Comparison of ENCODE assay signal across 8 cellular contexts in genomic region chr6:28137458-28138020, GRCh38. TPM values are rescaled to one million over a fixed set of nuclear protein-coding genes. Genes with fewer than 3 reads are reported as not detected.
DNase-seq lines count a peak whose midpoint lies in the region; ATAC-seq and TF ChIP-seq lines count a peak whose summit lies in the region.

No MANE protein-coding gene starts in this region.

- H3K9me2 ChIP-seq in Loucy (replicated peaks; ENCODE audit: low read depth, low read length) = no peaks in the 10 kb centered on the region

- H3K27ac ChIP-seq in ACC112 (ENCODE audit: low read depth, low read length) (peak overlapping the region; percentile 63), neuronal stem cell (replicated peaks; ENCODE audit: low read length) (no peak overlapping the region)

- H3F3A ChIP-seq in Loucy (ENCODE audit: low read depth) = no peaks in the 10 kb centered on the region

- H3K9ac ChIP-seq in Loucy (ENCODE audit: low read depth, low read length, poor library complexity, severe bottlenecking) (peak overlapping the region; percentile 95), neuronal stem cell (ENCODE audit: low read depth, low read length, poor library complexity) (peak overlapping the region; percentile 83)

- no peak overlapping the region for H3K14ac ChIP-seq in neuronal stem cell (ENCODE audit: low read length)

- no peak overlapping the region for H2AK5ac ChIP-seq in neuronal stem cell (ENCODE audit: low read depth, low read length)

- no peaks in the 10 kb centered on the region for H3K27me3 ChIP-seq in ACC112 (ENCODE audit: insufficient read depth, low read length)
- H3K27me3 ChIP-seq in Loucy (ENCODE audit: insufficient read depth, low read length, poor library complexity, severe bottlenecking) = no peaks in the 10 kb centered on the region
- H3K27me3 ChIP-seq in neuronal stem cell (ENCODE audit: control insufficient read depth in 3 of 3, insufficient read depth in 3 of 3, low read depth in 1 of 3, low read length in 3 of 3) = no peaks in the 10 kb centered on the region

- no peak overlapping the region for H4K8ac ChIP-seq in neuronal stem cell (ENCODE audit: low read depth, low read length)

- no peak overlapping the region for H3K18ac ChIP-seq in neuronal stem cell (ENCODE audit: low read length)

- H3K4me3 ChIP-seq in ACC112 (ENCODE audit: low read depth, low read length) (peak overlapping the region; percentile 79), Loucy (ENCODE audit: low read length, poor library complexity, severe bottlenecking) (peak overlapping the region; percentile 96), neuronal stem cell (ENCODE audit: low read length in 2 of 2) (peak overlapping the region; percentile 61 to 79)

- H3K79me2 ChIP-seq in ACC112 (ENCODE audit: control insufficient read depth, insufficient read depth, low read length, unreplicated experiment) = peaks cover 41% of the 10 kb centered on the region
- H3K79me2 ChIP-seq in Loucy (ENCODE audit: insufficient read depth, low read length) = peaks cover 63% of the 10 kb centered on the region

- no peak overlapping the region for H2BK12ac ChIP-seq in neuronal stem cell (ENCODE audit: low read length)

- DNase-seq in activated CD4-positive, alpha-beta T cell treated with anti-CD3 and anti-CD28 coated beads, Interleukin-2, amount 50 U/mL, for 48 hours = peak; percentile 23 to 38
- DNase-seq in fibroblast of peridontal ligament (ENCODE audit: extremely low read depth) (peak; percentile 41), neuronal stem cell (ENCODE audit: low spot score) (no peak), ureter (ENCODE audit: low spot score) (no peak), iPS-NIHi11 (ENCODE audit: low spot score) (no peak)

- H4K20me1 ChIP-seq in Loucy (ENCODE audit: insufficient read depth, low read length, poor library complexity, severe bottlenecking) = peaks cover 19% of the 10 kb centered on the region

- WGBS in neuronal stem cell (ENCODE audit: extremely low coverage in 2 of 2, insufficient read length in 2 of 2, insufficient replicate concordance in 1 of 2), 2 donors = no CpG with 5 or more reads among the region's 7 CpGs

- no peak overlapping the region for H2BK15ac ChIP-seq in neuronal stem cell (ENCODE audit: low read length)

- ATAC-seq in GM18511 (IDR thresholded peaks at IDR 0.05; ENCODE audit: unreplicated experiment) = peak; percentile 39

- no peak overlapping the region for H3K4ac ChIP-seq in neuronal stem cell (ENCODE audit: low read length)

- peak overlapping the region; percentile 100 for H2AFZ ChIP-seq in ACC112 (ENCODE audit: low read length, unreplicated experiment)
- peak overlapping the region; percentile 98 for H2AFZ ChIP-seq in Loucy (ENCODE audit: low read length)
- H2AFZ ChIP-seq in neuronal stem cell (ENCODE audit: low read length) = peak overlapping the region; percentile 93

- H3K4me2 ChIP-seq in Loucy (ENCODE audit: low read depth, low read length, poor library complexity, severe bottlenecking) = peak overlapping the region; percentile 98
- H3K4me2 ChIP-seq in neuronal stem cell (ENCODE audit: insufficient read depth, low read length, poor library complexity, severe bottlenecking) = peak overlapping the region; percentile 70

- no peak overlapping the region for H2BK120ac ChIP-seq in neuronal stem cell (ENCODE audit: low read depth, low read length)

- TF ChIP-seq CTCF in Loucy (conservative IDR thresholded peaks at IDR 0.05; ENCODE audit: low read length) = no peak

- peak overlapping the region; percentile 98 for H2BK5ac ChIP-seq in neuronal stem cell (ENCODE audit: low read length)

- peak overlapping the region; percentile 48 for H3K23ac ChIP-seq in neuronal stem cell (ENCODE audit: low read depth, low read length, poor library complexity)

- H3K9me3 ChIP-seq in Loucy (ENCODE audit: insufficient read depth, low read depth, low read length) = no peaks in the 10 kb centered on the region
- no peaks in the 10 kb centered on the region for H3K9me3 ChIP-seq in neuronal stem cell (replicated peaks in 1 of 2; ENCODE audit: control insufficient read depth in 2 of 2, insufficient read depth in 1 of 2, low read depth in 1 of 2, low read length in 2 of 2)

- H3K36me3 ChIP-seq in ACC112 (ENCODE audit: insufficient read depth, low read length) = no peaks in the 10 kb centered on the region
- H3K36me3 ChIP-seq in Loucy (ENCODE audit: insufficient read depth, low read length) = no peaks in the 10 kb centered on the region
- H3K36me3 ChIP-seq in neuronal stem cell (replicated peaks in 1 of 2; ENCODE audit: control insufficient read depth in 2 of 2, insufficient read depth in 2 of 2, low read length in 2 of 2) = peaks cover 2 to 28% of the 10 kb centered on the region in 2 donors

- no peak overlapping the region for H4K91ac ChIP-seq in neuronal stem cell (ENCODE audit: low read depth, low read length, poor library complexity)

- peaks cover under 1% of the 10 kb centered on the region for H3K79me1 ChIP-seq in neuronal stem cell (ENCODE audit: low read depth, low read length)

- H3K4me1 ChIP-seq in ACC112 (ENCODE audit: control insufficient read depth, insufficient read depth, low read length, unreplicated experiment) (peaks cover 12% of the 10 kb centered on the region), Loucy (ENCODE audit: insufficient read depth, low read length, poor library complexity, severe bottlenecking) (peaks cover 45% of the 10 kb centered on the region), neuronal stem cell (ENCODE audit: control insufficient read depth in 2 of 2, insufficient read depth in 1 of 2, low read depth in 1 of 2, low read length in 2 of 2) (peaks cover 6 to 13% of the 10 kb centered on the region in 2 donors)

RNA-seq across cellular contexts. Expression of gene ZKSCAN8, which starts 4.1 kb away (rescaled TPM):
- 27.5 TPM for polyA plus RNA-seq in neuronal stem cell (2013, experiment 1 of 2)
- polyA plus RNA-seq in neuronal stem cell (2013, experiment 2 of 2) = 27.5 TPM
- 28.6 TPM for total RNA-seq in ureter

RNA-seq across cellular contexts. Expression of gene ZSCAN16, which starts 13.1 kb away (rescaled TPM):
- 8.8 TPM for polyA plus RNA-seq in neuronal stem cell (2013, experiment 1 of 2)
- 8.4 TPM for polyA plus RNA-seq in neuronal stem cell (2013, experiment 2 of 2)
- total RNA-seq in ureter = 9.9 TPM

RNA-seq across cellular contexts. Expression of gene ZNF165, which starts 57.2 kb away (rescaled TPM):
- 0.56 TPM for polyA plus RNA-seq in neuronal stem cell (2013, experiment 1 of 2)
- polyA plus RNA-seq in neuronal stem cell (2013, experiment 2 of 2) = 0.69 TPM
- total RNA-seq in ureter = 1.6 TPM

Comparison
In these comparisons a context has a peak if more than half of its experiments do, and no peak if none do; other contexts are left out.
1. DNase-seq: peak in activated CD4-positive, alpha-beta T cell treated with anti-CD3 and anti-CD28 coated beads, Interleukin-2, amount 50 U/mL, for 48 hours (2 of 2) and fibroblast of peridontal ligament (single experiment); none in neuronal stem cell (single experiment), ureter (single experiment) and iPS-NIHi11 (single experiment).
2. Peak in every context shown above with its lines, with median percentiles within 50 percentile points of each other: H2AFZ ChIP-seq and H3K4me3 ChIP-seq.